18 cellular contexts compared by ENCODE assay signal in genomic region chr22:44100411-44100810, GRCh38.
"Had no signal": no experiment of that assay in that cellular context is flagged by ENCODE, and none has a peak within 500 bp of the region (broad histone marks: within the 10 kb centered on the region; RNA-seq: fewer than 3 reads in every experiment).

No MANE protein-coding gene starts in this region.

- ATAC-seq: foreskin keratinocyte; left cardiac atrium; mucosa of descending colon; naive thymus-derived CD8-positive, alpha-beta T cell; right cardiac atrium; stimulated activated effector memory CD8-positive, alpha-beta T cell treated with anti-CD3 and anti-CD28 coated beads, Interleukin-12 subunit alpha, Interleukin-12 subunit beta, amount 100 ng/mL, for 72 hours; stimulated activated naive CD8-positive, alpha-beta T cell treated with anti-CD3 and anti-CD28 coated beads, Interleukin-15, Interleukin-2, amounts not matched to agents 100 U/mL and 50 U/mL, for 24 hours had no signal

- DNase-seq: effector CD4-positive, alpha-beta T cell; endodermal cell; erythroblast; foreskin keratinocyte; immature natural killer cell; mucosa of descending colon; naive thymus-derived CD8-positive, alpha-beta T cell; stimulated activated CD4-positive, alpha-beta T cell treated with anti-CD3 and anti-CD28 coated beads, Interleukin-4, amount 100 ng/mL, for 1 hour; stimulated activated CD8-positive, alpha-beta memory T cell treated with anti-CD3 and anti-CD28 coated beads, Interleukin-4, amount 100 ng/mL, for 48 hours; stimulated activated naive CD8-positive, alpha-beta T cell treated with anti-CD3 and anti-CD28 coated beads, Interleukin-15, Interleukin-2, amounts not matched to agents 100 U/mL and 50 U/mL, for 24 hours; thyroid gland had no signal

- H3K4me3 ChIP-seq: coronary artery, mucosa of descending colon, smooth muscle cell, suprapubic skin, thyroid gland had no signal

- H3K27me3 ChIP-seq: foreskin keratinocyte, neutrophil, suprapubic skin, thyroid gland had no signal

- H3K27ac ChIP-seq: coronary artery, foreskin keratinocyte, neutrophil, suprapubic skin, thyroid gland had no signal

- H3K4me1 ChIP-seq: foreskin keratinocyte, suprapubic skin, thyroid gland had no signal

- H3K36me3 ChIP-seq: neutrophil, thyroid gland had no signal

- H3K9me3 ChIP-seq: mucosa of descending colon, neutrophil, suprapubic skin, thyroid gland had no signal
